In genomic region chr12:11228268-11228879, GRCh38 we compare ENCODE assay signal across 8 cellular contexts. TPM values are rescaled to one million over a fixed set of nuclear protein-coding genes. Genes with fewer than 3 reads are reported as not detected.
A peak's percentile ranks its signal among the peaks of the same experiment; 100 is the strongest.
DNase-seq lines count a peak whose midpoint lies in the region; ATAC-seq, FAIRE-seq and TF ChIP-seq lines count a peak whose summit lies in the region.

No MANE protein-coding gene starts in this region.

- no peaks in the 10 kb centered on the region for H3K27me3 ChIP-seq in colonic mucosa

- H3K36me3 ChIP-seq in colonic mucosa, result no peaks in the 10 kb centered on the region

- intact Hi-C loops in colonic mucosa (cut with DNase I), result loop anchor here (5.0 kb wide), 1 partner anchor 259 kb away; no protein-coding TSS in a partner anchor

- H3K9me3 ChIP-seq in colonic mucosa, result no peaks in the 10 kb centered on the region

- ATAC-seq in GM21381 (IDR thresholded peaks at IDR 0.05; ENCODE audit: unreplicated experiment) (no peak), GM18502 (IDR thresholded peaks at IDR 0.05; ENCODE audit: poor library complexity, unreplicated experiment) (no peak)

- FAIRE-seq in GM12892 (lab: Jason Lieb, UNC), result no peak

- H3K4me3 ChIP-seq in colonic mucosa, result no peak overlapping the region

- H3K4me1 ChIP-seq in colonic mucosa, result no peaks in the 10 kb centered on the region

- DNase-seq in Ammon's horn (ENCODE audit: low spot score), result peak; percentile 16
- peak; percentile 5 for DNase-seq in GM12892 (ENCODE audit: insufficient read length)
- DNase-seq in HS-5 (ENCODE audit: low read depth), result peak; percentile 14
- peak; percentile 70 for DNase-seq in RKO (ENCODE audit: low spot score)
- DNase-seq in colonic mucosa, result peak; percentile 33
- DNase-seq in midbrain (lab: John Stamatoyannopoulos, UW), result peak; percentile 26

- no peak overlapping the region for H3K27ac ChIP-seq in colonic mucosa

- no peak overlapping the region for H3K9ac ChIP-seq in colonic mucosa (ENCODE audit: low read depth in 2 of 2, low read length in 2 of 2)

- no peak for TF ChIP-seq POLR2A in GM12892 (IDR thresholded peaks at IDR 0.05; ENCODE audit: low read depth, low read length)

- TF ChIP-seq CTCF in colonic mucosa (IDR thresholded peaks at IDR 0.05), result peak; percentile 53

RNA-seq across cellular contexts. Expression of gene PRB3, which starts 41.1 kb away (rescaled TPM):
- not detected for polyA plus RNA-seq in GM12892 (2012; ENCODE audit: missing spikeins)
- total RNA-seq in colonic mucosa, result not detected

RNA-seq across cellular contexts. Expression of gene TAS2R42, which starts 41.6 kb away (rescaled TPM):
- not detected for polyA plus RNA-seq in GM12892 (2012; ENCODE audit: missing spikeins)
- total RNA-seq in colonic mucosa, result not detected

RNA-seq across cellular contexts. Expression of gene SMIM10L1, which starts 57.4 kb away (rescaled TPM):
- polyA plus RNA-seq in GM12892 (2012; ENCODE audit: missing spikeins), result 6.2 TPM
- 10 to 100 TPM in 1 of 2 donors, 1 to 10 TPM in 1; 7.9 to 10.2 TPM for total RNA-seq in colonic mucosa

Comparison
In these comparisons a context has a peak if more than half of its experiments do, and no peak if none do; other contexts are left out.
1. DNase-seq: peak in every context shown above with its lines; median percentile 70 in RKO; 33 in colonic mucosa; 26 in midbrain; 16 in Ammon's horn; 14 in HS-5; 5 in GM12892.